Comparison of ENCODE assay signal across 16 cellular contexts in the genomic region with DNA sequence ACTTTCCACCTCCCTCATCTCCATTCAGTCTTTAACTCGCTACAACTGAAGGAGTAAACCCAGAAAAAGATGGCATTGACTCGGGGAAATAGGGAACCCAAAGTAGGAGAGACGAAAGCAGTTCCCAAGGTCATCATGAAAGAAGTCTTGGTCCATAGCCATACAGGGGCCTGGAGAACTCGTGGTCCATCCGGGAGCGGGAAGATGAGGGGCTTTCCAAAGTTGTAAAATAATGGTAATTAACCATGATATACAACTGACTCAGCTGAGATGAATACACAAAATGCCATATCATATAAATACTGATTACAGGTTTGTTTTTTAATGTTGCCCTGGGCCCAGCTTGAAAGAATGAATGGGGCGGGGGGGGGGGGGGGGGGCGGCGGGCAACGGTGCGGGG. TPM values are rescaled to one million over a fixed set of nuclear protein-coding genes. Genes with fewer than 3 reads are reported as not detected.
"Had no signal": no experiment of that assay in that cellular context is flagged by ENCODE, and none has a peak within 500 bp of the region (broad histone marks: within the 10 kb centered on the region; RNA-seq: fewer than 3 reads in every experiment).

No MANE protein-coding gene starts in this region.

- H3K36me3 ChIP-seq: tibial nerve had no signal

- H3K27me3 ChIP-seq: body of pancreas, esophagus squamous epithelium, gastroesophageal sphincter, hepatocyte, tibial nerve had no signal

- H3K9me3 ChIP-seq: body of pancreas, esophagus squamous epithelium, gastroesophageal sphincter, tibial nerve had no signal

- H2AFZ ChIP-seq: hepatocyte had no signal

- H3K4me3 ChIP-seq: body of pancreas, esophagus squamous epithelium, gastroesophageal sphincter, hepatocyte, lung, tibial nerve had no signal

- H3K27me3 Mint-ChIP-seq: activated B cell treated with CpG ODN at 0.5 μM for 24 hours; activated CD4-positive, alpha-beta T cell treated with anti-CD3 and anti-CD28 coated beads, Interleukin-2, amount 10 ng/mL, durations not matched to agents 7 days and 5 days; naive thymus-derived CD8-positive, alpha-beta T cell; T-helper 17 cell had no signal

- H3K27ac ChIP-seq: body of pancreas, gastroesophageal sphincter, hepatocyte had no signal

- H3K4me1 Mint-ChIP-seq: activated B cell treated with CpG ODN at 0.5 μM for 24 hours had no signal

- DNase-seq: activated B cell treated with CpG ODN at 0.5 μM for 24 hours; activated CD4-positive, alpha-beta T cell treated with anti-CD3 and anti-CD28 coated beads, Interleukin-2, amount 10 ng/mL, durations not matched to agents 7 days and 5 days; activated CD8-positive, alpha-beta memory T cell treated with anti-CD3 and anti-CD28 coated beads for 24 hours; activated naive CD4-positive, alpha-beta T cell treated with anti-CD3 and anti-CD28 coated beads, Interleukin-2, amount 50 U/mL, for 16 hours; activated T-cell treated with anti-CD3 and anti-CD28 coated beads for 4 hours; body of pancreas; esophagus squamous epithelium; naive thymus-derived CD8-positive, alpha-beta T cell; T-helper 17 cell had no signal

- H3K79me2 ChIP-seq: hepatocyte had no signal

- ATAC-seq: gastroesophageal sphincter; naive thymus-derived CD8-positive, alpha-beta T cell; T-helper 17 cell had no signal

- H3K4me3 Mint-ChIP-seq: activated B cell treated with CpG ODN at 0.5 μM for 24 hours; activated CD4-positive, alpha-beta T cell treated with anti-CD3 and anti-CD28 coated beads, Interleukin-2, amount 10 ng/mL, durations not matched to agents 7 days and 5 days; naive thymus-derived CD8-positive, alpha-beta T cell; T-helper 17 cell had no signal

- H3K4me2 ChIP-seq: hepatocyte had no signal

- H3K9me3 Mint-ChIP-seq: activated B cell treated with CpG ODN at 0.5 μM for 24 hours; activated CD4-positive, alpha-beta T cell treated with anti-CD3 and anti-CD28 coated beads, Interleukin-2, amount 10 ng/mL, durations not matched to agents 7 days and 5 days; activated T-helper 2 cell treated with anti-CD3 and anti-CD28 coated beads, Interferon-gamma antibody, Interleukin-2, Interleukin-4, amounts not matched to agents 10 μg/mL and 5 μg/mL and 100 μg/mL, durations not matched to agents 14 hours and 24 hours and 36 hours; naive thymus-derived CD8-positive, alpha-beta T cell had no signal

- H3K27ac Mint-ChIP-seq: activated B cell treated with CpG ODN at 0.5 μM for 24 hours; activated CD4-positive, alpha-beta T cell treated with anti-CD3 and anti-CD28 coated beads, Interleukin-2, amount 10 ng/mL, durations not matched to agents 7 days and 5 days; activated T-helper 2 cell treated with anti-CD3 and anti-CD28 coated beads, Interferon-gamma antibody, Interleukin-2, Interleukin-4, amounts not matched to agents 10 μg/mL and 5 μg/mL and 100 μg/mL, durations not matched to agents 14 hours and 24 hours and 36 hours had no signal

RNA-seq across cellular contexts. Expression of gene IL2RA, which starts 59.0 kb away (rescaled TPM):
- total RNA-seq: dermis microvascular lymphatic vessel endothelial cell, hepatocyte, osteocyte had no signal
- polyA plus RNA-seq: hepatocyte had no signal
